In genomic region chr20:13221313-13221672, GRCh38 we compare ENCODE assay signal across 8 cellular contexts. TPM values are rescaled to one million over a fixed set of nuclear protein-coding genes. Genes with fewer than 3 reads are reported as not detected.
A peak's percentile ranks its signal among the peaks of the same experiment; 100 is the strongest.
DNase-seq lines count a peak whose midpoint lies in the region; ATAC-seq and TF ChIP-seq lines count a peak whose summit lies in the region.

No MANE protein-coding gene starts in this region.

- peaks cover 0 to 1% (median 1%) of the 10 kb centered on the region in 3 donors for H3K9me3 ChIP-seq in esophagus squamous epithelium
- H3K9me3 ChIP-seq in thoracic aorta, result no peaks in the 10 kb centered on the region

- ATAC-seq in HG03521 (IDR thresholded peaks at IDR 0.05; ENCODE audit: unreplicated experiment) (peak; percentile 28), thoracic aorta (ENCODE audit: insufficient number of reproducible peaks, low FRiP score, low read depth) (no peak), HG02571 (IDR thresholded peaks at IDR 0.05; ENCODE audit: unreplicated experiment) (no peak)

- intact Hi-C loops in activated CD4-positive, alpha-beta T cell treated with anti-CD3 and anti-CD28 coated beads, Interleukin-2, amount 10 ng/mL, durations not matched to agents 24 days and 14 days (cut with micrococcal nuclease), result loop anchor here (1.0 to 10.0 kb wide), 4 partner anchors 8 to 564 kb away; partner anchors contain the start of genes ESF1 and NDUFAF5
- intact Hi-C loops in esophagus squamous epithelium (cut with DNase I), result no loop called here

- peaks cover 0 to 30% (median 13%) of the 10 kb centered on the region in 3 donors for H3K4me1 ChIP-seq in esophagus squamous epithelium
- peaks cover 15 to 27% of the 10 kb centered on the region in 2 donors for H3K4me1 ChIP-seq in thoracic aorta (ENCODE audit: control insufficient read depth in 1 of 2, low read depth in 2 of 2)

- H3K27me3 ChIP-seq in esophagus squamous epithelium (peaks cover 0 to 56% (median 3%) of the 10 kb centered on the region in 4 donors), thoracic aorta (replicated peaks; ENCODE audit: insufficient read depth) (peaks cover 8% of the 10 kb centered on the region)

- WGBS in esophagus squamous epithelium, 2 donors, result no CpG with 5 or more reads among the region's 56 CpGs

- H3K27ac Mint-ChIP-seq in activated CD4-positive, alpha-beta T cell treated with anti-CD3 and anti-CD28 coated beads, Interleukin-2, amount 10 ng/mL, durations not matched to agents 24 days and 14 days, result no peak overlapping the region

- no peak for TF ChIP-seq CTCF in esophagus squamous epithelium (IDR thresholded peaks at IDR 0.05)
- no peak for TF ChIP-seq CTCF in thoracic aorta (IDR thresholded peaks at IDR 0.05)

- H3K36me3 ChIP-seq in esophagus squamous epithelium, result no peaks in the 10 kb centered on the region
- H3K36me3 ChIP-seq in thoracic aorta, result no peaks in the 10 kb centered on the region

- H3K27ac ChIP-seq in esophagus squamous epithelium (peak overlapping the region in 3 of 4 donors; percentile 49 to 74 (median 72)), thoracic aorta (no peak overlapping the region)

- peak overlapping the region; percentile 47 for H3K4me3 Mint-ChIP-seq in activated CD4-positive, alpha-beta T cell treated with anti-CD3 and anti-CD28 coated beads, Interleukin-2, amount 10 ng/mL, durations not matched to agents 24 days and 14 days

- peak overlapping the region; percentile 38 to 76 (median 58) for H3K4me3 ChIP-seq in esophagus squamous epithelium
- peak overlapping the region; percentile 79 for H3K4me3 ChIP-seq in thoracic aorta

- peaks cover 16% of the 10 kb centered on the region for H3K4me1 Mint-ChIP-seq in activated CD4-positive, alpha-beta T cell treated with anti-CD3 and anti-CD28 coated beads, Interleukin-2, amount 10 ng/mL, durations not matched to agents 24 days and 14 days

- no peaks in the 10 kb centered on the region for H3K9me3 Mint-ChIP-seq in activated CD4-positive, alpha-beta T cell treated with anti-CD3 and anti-CD28 coated beads, Interleukin-2, amount 10 ng/mL, durations not matched to agents 24 days and 14 days

- TF ChIP-seq POLR2A in esophagus squamous epithelium (IDR thresholded peaks at IDR 0.05), result no peak

- peaks cover 3% of the 10 kb centered on the region for H3K36me3 Mint-ChIP-seq in activated CD4-positive, alpha-beta T cell treated with anti-CD3 and anti-CD28 coated beads, Interleukin-2, amount 10 ng/mL, durations not matched to agents 24 days and 14 days (ENCODE audit: low read depth)

- H3K27me3 Mint-ChIP-seq in activated CD4-positive, alpha-beta T cell treated with anti-CD3 and anti-CD28 coated beads, Interleukin-2, amount 10 ng/mL, durations not matched to agents 24 days and 14 days, result peaks cover 59% of the 10 kb centered on the region

- DNase-seq in activated CD4-positive, alpha-beta T cell treated with anti-CD3 and anti-CD28 coated beads, Interleukin-2, amount 10 ng/mL, durations not matched to agents 24 days and 14 days, result no peak
- DNase-seq in activated CD4-positive, alpha-beta T cell treated with anti-CD3 and anti-CD28 coated beads for 48 hours, result no peak
- DNase-seq in esophagus squamous epithelium (lab: John Stamatoyannopoulos, UW) (no peak), thoracic aorta (ENCODE audit: low spot score) (no peak), NCI-H1694 (lab: John Stamatoyannopoulos, UW) (no peak), HUDEP-2 (lab: John Stamatoyannopoulos, UW; ENCODE audit: unreplicated experiment in 76 of 76) (no peak)

RNA-seq across cellular contexts. Expression of gene ISM1, which starts 0.2 kb away (rescaled TPM):
- 5.3 and 5.4 TPM in 2 replicates for total RNA-seq in activated CD4-positive, alpha-beta T cell treated with anti-CD3 and anti-CD28 coated beads, Interleukin-2, amount 10 ng/mL, durations not matched to agents 24 days and 14 days
- total RNA-seq in esophagus squamous epithelium (10 to 100 TPM in 1 of 4 donors, 1 to 10 TPM in 3; 2.3 to 17.5 (median 4.4) TPM), thoracic aorta (10 to 100 TPM; 20.4 to 25.1 TPM)

Comparison
In these comparisons a context has a peak if more than half of its experiments do, and no peak if none do; other contexts are left out.
1. H3K27ac ChIP-seq: peak in esophagus squamous epithelium (3 of 4); none in thoracic aorta (0 of 2).